ENCODE assay signal across 8 cellular contexts in genomic region chr9:128818839-128819715, GRCh38. TPM values are rescaled to one million over a fixed set of nuclear protein-coding genes. Genes with fewer than 3 reads are reported as not detected.
A peak's percentile ranks its signal among the peaks of the same experiment; 100 is the strongest.
DNase-seq lines count a peak whose midpoint lies in the region; ATAC-seq and TF ChIP-seq lines count a peak whose summit lies in the region.

No MANE protein-coding gene starts in this region.

- intact Hi-C loops in lower lobe of right lung (cut with DNase I): no loop called here

- H3K79me2 ChIP-seq in KMS-11 (ENCODE audit: insufficient read depth, low read depth): no peaks in the 10 kb centered on the region

- H3K36me3 ChIP-seq in KMS-11 (ENCODE audit: insufficient read depth): no peaks in the 10 kb centered on the region
- H3K36me3 ChIP-seq in lower lobe of right lung: peaks cover 34% of the 10 kb centered on the region

- no peaks in the 10 kb centered on the region for H4K20me1 ChIP-seq in KMS-11 (ENCODE audit: insufficient read depth)

- ATAC-seq in GM21619 (IDR thresholded peaks at IDR 0.05; ENCODE audit: unreplicated experiment) (peak; percentile 28), lower lobe of right lung (peak; percentile 18)

- H3K4me3 ChIP-seq in KMS-11 (IDR thresholded peaks at IDR 0.05; ENCODE audit: insufficient read depth, low read depth, low read length): no peak overlapping the region
- H3K4me3 ChIP-seq in WI38 (ENCODE audit: low read depth, low read length): peak overlapping the region; percentile 57
- H3K4me3 ChIP-seq in lower lobe of right lung: peak overlapping the region; percentile 75

- no peaks in the 10 kb centered on the region for H3K9me3 ChIP-seq in lower lobe of right lung

- H3K27ac ChIP-seq in KMS-11 (no peak overlapping the region), lower lobe of right lung (peak overlapping the region; percentile 89)

- H3K4me2 ChIP-seq in KMS-11: peak overlapping the region; percentile 66

- peak overlapping the region; percentile 55; the same call in 1 of the 2 replicates for H3K9ac ChIP-seq in KMS-11

- peak overlapping the region; percentile 77 for H2AFZ ChIP-seq in KMS-11 (ENCODE audit: low read depth)

- H3K4me1 ChIP-seq in KMS-11 (ENCODE audit: low read depth, poor library complexity, severe bottlenecking) (peaks cover 13% of the 10 kb centered on the region), lower lobe of right lung (peaks cover 13% of the 10 kb centered on the region)

- DNase-seq in ELR (ENCODE audit: low read depth) (peak; percentile 58), dermis blood vessel endothelial cell (peak; percentile 35), lower lobe of right lung (peak; percentile 71), SKM-1 (lab: John Stamatoyannopoulos, UW; ENCODE audit: unreplicated experiment) (no peak)
- peak; percentile 35 to 37 for DNase-seq in stimulated activated CD4-positive, alpha-beta T cell treated with anti-CD3 and anti-CD28 coated beads, Interleukin-4, amount 100 ng/mL, for 48 hours (ENCODE audit: low read depth in 2 of 2)

- H3K27me3 ChIP-seq in KMS-11 (ENCODE audit: insufficient read depth, low read depth) (no peaks in the 10 kb centered on the region), lower lobe of right lung (ENCODE audit: low read depth) (no peaks in the 10 kb centered on the region)

- TF ChIP-seq CTCF in KMS-11 (conservative IDR thresholded peaks at IDR 0.05; ENCODE audit: low read depth, low read length): no peak
- TF ChIP-seq CTCF in WI38 (IDR thresholded peaks at IDR 0.05; ENCODE audit: low read depth, low read length): no peak
- TF ChIP-seq CTCF in lower lobe of right lung (IDR thresholded peaks at IDR 0.05): peak; percentile 7

RNA-seq across cellular contexts. Expression of gene ENDOG, which starts 0.8 kb away (rescaled TPM):
- total RNA-seq in dermis blood vessel endothelial cell: 21.4 and 37.3 TPM in 2 replicates
- total RNA-seq in lower lobe of right lung: 21.5 TPM

RNA-seq across cellular contexts. Expression of gene SPOUT1, which starts 10.5 kb away (rescaled TPM):
- total RNA-seq in dermis blood vessel endothelial cell: 31.1 and 55.7 TPM in 2 replicates
- total RNA-seq in lower lobe of right lung: 32.1 TPM

RNA-seq across cellular contexts. Expression of gene TBC1D13, which starts 32.0 kb away (rescaled TPM):
- 15.3 and 25.5 TPM in 2 replicates for total RNA-seq in dermis blood vessel endothelial cell
- 25.6 TPM for total RNA-seq in lower lobe of right lung

RNA-seq across cellular contexts. Expression of gene ZER1, which starts 47.4 kb away (rescaled TPM):
- total RNA-seq in dermis blood vessel endothelial cell (14.1 and 31.0 TPM in 2 replicates), lower lobe of right lung (45.5 TPM)
